ENCODE assay signal across 27 cellular contexts in genomic region chr17:35132816-35133550, GRCh38. TPM values are rescaled to one million over a fixed set of nuclear protein-coding genes. Genes with fewer than 3 reads are reported as not detected.
"Had no signal": no experiment of that assay in that cellular context is flagged by ENCODE, and none has a peak within 500 bp of the region (broad histone marks: within the 10 kb centered on the region; RNA-seq: fewer than 3 reads in every experiment).

No MANE protein-coding gene starts in this region.

- H3K27ac Mint-ChIP-seq: activated CD4-positive, alpha-beta memory T cell treated with anti-CD3 and anti-CD28 coated beads for 36 hours; activated naive CD4-positive, alpha-beta T cell treated with anti-CD3 and anti-CD28 coated beads, Interleukin-2, amount 50 U/mL, for 24 hours; activated T-cell treated with anti-CD3 and anti-CD28 coated beads, Interleukin-2, amount 50 U/mL, for 72 hours; T-helper 1 cell treated with Interleukin-12 subunit alpha and Interleukin-12 subunit beta and Interleukin-4 antibody, amounts not matched to agents 30 μg/mL and 1 μg/mL, for 36 hours; WTC11 had no signal

- H3K27me3 ChIP-seq: brain microvascular endothelial cell, SJSA1 had no signal

- ATAC-seq: activated T-cell treated with anti-CD3 and anti-CD28 coated beads, Interleukin-2, amount 50 U/mL, for 72 hours; PC-3; SK-N-SH treated with all-trans-retinoic acid at 6 μM for 48 hours; WTC11 had no signal

- H3K4me1 ChIP-seq: SJSA1 had no signal

- H3K4me3 Mint-ChIP-seq: activated CD4-positive, alpha-beta memory T cell treated with anti-CD3 and anti-CD28 coated beads for 36 hours; activated naive CD4-positive, alpha-beta T cell treated with anti-CD3 and anti-CD28 coated beads, Interleukin-2, amount 50 U/mL, for 24 hours; activated T-cell treated with anti-CD3 and anti-CD28 coated beads, Interleukin-2, amount 50 U/mL, for 72 hours; T-helper 1 cell treated with Interleukin-12 subunit alpha and Interleukin-12 subunit beta and Interleukin-4 antibody, amounts not matched to agents 30 μg/mL and 1 μg/mL, for 36 hours; WTC11 had no signal

- H3K27me3 Mint-ChIP-seq: activated CD4-positive, alpha-beta memory T cell treated with anti-CD3 and anti-CD28 coated beads for 36 hours; activated naive CD4-positive, alpha-beta T cell treated with anti-CD3 and anti-CD28 coated beads, Interleukin-2, amount 50 U/mL, for 24 hours had no signal

- H3K9me3 ChIP-seq: SJSA1 had no signal

- DNase-seq: activated CD4-positive, alpha-beta memory T cell treated with anti-CD3 and anti-CD28 coated beads for 36 hours; activated CD4-positive, alpha-beta T cell treated with anti-CD3 and anti-CD28 coated beads for 48 hours; activated CD4-positive, CD25-positive, alpha-beta regulatory T cell treated with anti-CD3 and anti-CD28 coated beads, Interleukin-2, amount 50 U/mL, for 72 hours; activated CD8-positive, alpha-beta memory T cell treated with anti-CD3 and anti-CD28 coated beads for 24 hours; activated naive CD4-positive, alpha-beta T cell; activated T-cell treated with anti-CD3 and anti-CD28 coated beads for 4 hours; activated T-cell treated with anti-CD3 and anti-CD28 coated beads, Interleukin-2, amount 50 U/mL, for 72 hours; brain microvascular endothelial cell; cerebellar nuclear complex; KG1; NCI-H1092; NCI-H1436; NCI-H1694 treated with DMSO at 0.1 percent for 48 hours; NCI-H2029 treated with DMSO at 0.1 percent for 48 hours; NCI-H345; NCI-H510A; PC-3; SHP77 had no signal

- H3K27ac ChIP-seq: brain microvascular endothelial cell, SJSA1 had no signal

- FAIRE-seq: RCC 7860 had no signal

- H3K4me3 ChIP-seq: SJSA1 had no signal

- H3K4me1 Mint-ChIP-seq: activated naive CD4-positive, alpha-beta T cell treated with anti-CD3 and anti-CD28 coated beads, Interleukin-2, amount 50 U/mL, for 24 hours; WTC11 had no signal

- H3K9me3 Mint-ChIP-seq: activated CD4-positive, alpha-beta memory T cell treated with anti-CD3 and anti-CD28 coated beads for 36 hours; activated naive CD4-positive, alpha-beta T cell treated with anti-CD3 and anti-CD28 coated beads, Interleukin-2, amount 50 U/mL, for 24 hours; activated T-cell treated with anti-CD3 and anti-CD28 coated beads, Interleukin-2, amount 50 U/mL, for 72 hours; T-helper 1 cell treated with Interleukin-12 subunit alpha and Interleukin-12 subunit beta and Interleukin-4 antibody, amounts not matched to agents 30 μg/mL and 1 μg/mL, for 36 hours had no signal

RNA-seq across cellular contexts. Expression of gene FNDC8, which starts 11.6 kb away (rescaled TPM):
- total RNA-seq: activated CD4-positive, alpha-beta memory T cell treated with anti-CD3 and anti-CD28 coated beads for 36 hours; activated T-cell treated with anti-CD3 and anti-CD28 coated beads, Interleukin-2, amount 50 U/mL, for 72 hours; cardiac septum; LHCN-M2; M059J; PC-3; SJSA1; WTC11 had no signal

RNA-seq across cellular contexts. Expression of gene UNC45B, which starts 14.6 kb away (rescaled TPM):
- total RNA-seq: PC-3, SJSA1 had no signal
